ENCODE assay signal across 11 cellular contexts in the genomic region with DNA sequence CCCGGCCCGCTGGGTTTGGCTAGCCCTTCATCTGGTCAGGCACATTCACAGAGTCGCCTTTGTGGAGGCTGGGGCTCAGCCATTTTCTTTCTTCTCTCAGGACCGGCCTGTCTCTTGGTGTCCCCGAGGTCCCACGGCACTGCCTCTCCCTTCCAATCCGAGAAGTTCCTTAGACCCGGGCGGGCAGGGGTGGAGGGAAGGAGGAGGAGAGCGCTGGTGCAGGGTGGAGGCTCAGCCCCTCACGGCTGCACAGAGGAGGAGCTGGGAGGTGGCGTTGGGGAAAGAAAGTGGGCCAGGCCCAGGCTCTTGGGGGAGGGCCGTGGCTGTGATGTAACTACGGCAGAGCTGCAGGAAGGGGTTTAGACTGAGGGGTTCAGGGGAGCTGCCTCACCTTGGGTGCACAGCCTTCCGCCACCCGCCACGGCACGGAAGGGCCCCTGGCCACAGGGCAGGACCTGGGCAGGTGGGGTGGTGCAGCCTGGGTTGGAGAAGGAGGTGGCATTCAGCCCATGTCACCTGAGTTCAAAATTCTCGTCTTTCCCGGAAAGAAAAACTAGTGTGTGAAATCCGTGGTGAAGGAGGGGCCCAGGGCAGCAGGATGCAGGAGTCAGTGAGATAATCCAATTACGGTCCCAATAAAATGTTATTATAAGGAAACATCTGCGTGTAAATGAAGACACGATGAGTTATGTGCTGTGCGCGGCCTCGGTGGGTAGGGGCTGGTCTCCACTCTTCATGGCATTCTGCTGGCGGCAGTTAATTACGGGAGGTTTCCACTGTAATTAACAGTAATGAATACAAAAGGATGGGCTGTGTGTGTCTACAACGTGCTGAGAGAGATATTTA. TPM values are rescaled to one million over a fixed set of nuclear protein-coding genes. Genes with fewer than 3 reads are reported as not detected.
DNase-seq lines count a peak whose midpoint lies in the region; ATAC-seq and TF ChIP-seq lines count a peak whose summit lies in the region.
"Had no signal": no experiment of that assay in that cellular context is flagged by ENCODE, and none has a peak within 500 bp of the region (broad histone marks: within the 10 kb centered on the region; RNA-seq: fewer than 3 reads in every experiment).

No MANE protein-coding gene starts in this region.

- DNase-seq in activated T-cell treated with anti-CD3 and anti-CD28 coated beads, Interleukin-2, amount 50 U/mL, for 24 hours, result no peak
- DNase-seq in activated T-cell treated with anti-CD3 and anti-CD28 coated beads for 4 hours (no peak), NCI-H69 (lab: John Stamatoyannopoulos, UW) (peak; percentile 93), head of caudate nucleus (peak; percentile 34 to 89 (median 72)), smooth muscle cell (lab: John Stamatoyannopoulos, UW; ENCODE audit: unreplicated experiment) (no peak), A172 (ENCODE audit: low spot score) (no peak)
- DNase-seq: brain microvascular endothelial cell, T-helper 9 cell had no signal

- peak overlapping the region; percentile 23 for H3K4me3 Mint-ChIP-seq in activated T-cell treated with anti-CD3 and anti-CD28 coated beads, Interleukin-2, amount 50 U/mL, for 24 hours

- H4K20me1 ChIP-seq in smooth muscle cell (ENCODE audit: low read depth), result peaks cover 7% of the 10 kb centered on the region

- no peaks in the 10 kb centered on the region for H3K9me3 ChIP-seq in smooth muscle cell (replicated peaks; ENCODE audit: low read depth)
- H3K9me3 ChIP-seq: BLaER1 had no signal

- H3K79me2 ChIP-seq in smooth muscle cell (ENCODE audit: low read depth), result no peaks in the 10 kb centered on the region

- H3K4me3 ChIP-seq in smooth muscle cell, result peak overlapping the region; percentile 10

- no peak for TF ChIP-seq CTCF in smooth muscle cell (IDR thresholded peaks at IDR 0.05; ENCODE audit: borderline replicate concordance, insufficient read depth, poor library complexity, severe bottlenecking)

- peak overlapping the region; percentile 40 for H3K4me2 ChIP-seq in smooth muscle cell
- H3K4me2 ChIP-seq: BLaER1 had no signal

- peaks cover 4% of the 10 kb centered on the region for H3K4me1 Mint-ChIP-seq in activated T-cell treated with anti-CD3 and anti-CD28 coated beads, Interleukin-2, amount 50 U/mL, for 24 hours (ENCODE audit: low read depth)

- H3K4me1 ChIP-seq in smooth muscle cell (ENCODE audit: low read depth), result peaks cover 6% of the 10 kb centered on the region

- H3K27ac Mint-ChIP-seq in activated T-cell treated with anti-CD3 and anti-CD28 coated beads, Interleukin-2, amount 50 U/mL, for 24 hours, result no peak overlapping the region

- H3K9me3 Mint-ChIP-seq in activated T-cell treated with anti-CD3 and anti-CD28 coated beads, Interleukin-2, amount 50 U/mL, for 24 hours, result no peaks in the 10 kb centered on the region

- no peak overlapping the region for H3K9ac ChIP-seq in smooth muscle cell (ENCODE audit: low read depth)
- H3K9ac ChIP-seq: BLaER1 had no signal

- WGBS in smooth muscle cell (ENCODE audit: low lambda C conversion rate), result 64% methylated on average over 30 of the region's 30 CpGs

- no peaks in the 10 kb centered on the region for H3K36me3 Mint-ChIP-seq in activated T-cell treated with anti-CD3 and anti-CD28 coated beads, Interleukin-2, amount 50 U/mL, for 24 hours (ENCODE audit: low read depth)

- no peak overlapping the region for H3K27ac ChIP-seq in smooth muscle cell (ENCODE audit: low read depth)
- H3K27ac ChIP-seq: BLaER1, brain microvascular endothelial cell had no signal

- ATAC-seq in HG02840 (IDR thresholded peaks at IDR 0.05; ENCODE audit: low FRiP score, unreplicated experiment), result no peak
- ATAC-seq in GM21786 (IDR thresholded peaks at IDR 0.05; ENCODE audit: unreplicated experiment), result no peak

- H3F3A ChIP-seq in smooth muscle cell (ENCODE audit: low read depth), result no peaks in the 10 kb centered on the region

- peaks cover 25% of the 10 kb centered on the region for H3K27me3 ChIP-seq in smooth muscle cell (ENCODE audit: low read depth)

- H3K27me3 Mint-ChIP-seq in activated T-cell treated with anti-CD3 and anti-CD28 coated beads, Interleukin-2, amount 50 U/mL, for 24 hours, result peaks cover 27% of the 10 kb centered on the region

- intact Hi-C loops in head of caudate nucleus (cut with DNase I), result no loop called here

- no peak overlapping the region for H2AFZ ChIP-seq in smooth muscle cell (ENCODE audit: low read depth)

- H3K36me3 ChIP-seq in smooth muscle cell (ENCODE audit: low read depth), result no peaks in the 10 kb centered on the region
- H3K36me3 ChIP-seq: BLaER1, brain microvascular endothelial cell had no signal

RNA-seq across cellular contexts. Expression of a gene that starts 1.7 kb away (rescaled TPM):
- total RNA-seq in smooth muscle cell, result 0.27 and 5.2 TPM in 2 replicates
- 1.5 and 2.3 TPM in 2 replicates for polyA plus RNA-seq in smooth muscle cell
- 8.6 and 13.0 TPM in 2 replicates for total RNA-seq in A172 (2014; rRNA removed; shearing (Covaris generic))

Comparison
In these comparisons a context has a peak if more than half of its experiments do, and no peak if none do; other contexts are left out.
1. DNase-seq: peak in NCI-H69 (single experiment) and head of caudate nucleus (42 of 42); none in activated T-cell treated with anti-CD3 and anti-CD28 coated beads, Interleukin-2, amount 50 U/mL, for 24 hours (single experiment), activated T-cell treated with anti-CD3 and anti-CD28 coated beads for 4 hours (single experiment), smooth muscle cell (single experiment) and A172 (single experiment).